Comparison of ENCODE assay signal across 21 cellular contexts in genomic region chr3:75059120-75059519, GRCh38.
DNase-seq lines count a peak whose midpoint lies in the region; ATAC-seq, FAIRE-seq and TF ChIP-seq lines count a peak whose summit lies in the region.
"Had no signal": no experiment of that assay in that cellular context is flagged by ENCODE, and none has a peak within 500 bp of the region (broad histone marks: within the 10 kb centered on the region; RNA-seq: fewer than 3 reads in every experiment).

No MANE protein-coding gene starts in this region.

- TF ChIP-seq EP300 in GM12878 (IDR thresholded peaks at IDR 0.05; ENCODE audit: borderline replicate concordance in 1 of 2, control insufficient read depth in 1 of 2, low read depth in 2 of 2, low read length in 2 of 2), result no peak

- H3K79me2 ChIP-seq in GM12878 (ENCODE audit: control insufficient read depth, insufficient read depth, low read length), result no peaks in the 10 kb centered on the region

- H3K4me3 ChIP-seq in GM12878 (no peak overlapping the region), epithelial cell of esophagus (ENCODE audit: low read length) (no peak overlapping the region)
- H3K4me3 ChIP-seq: BLaER1, GM23248 had no signal

- DNase-seq in NCI-H82 (lab: John Stamatoyannopoulos, UW) (peak; percentile 10), NCI-H82 treated with DMSO at 0.1 percent for 48 hours (lab: John Stamatoyannopoulos, UW; ENCODE audit: unreplicated experiment) (no peak), GM12878 (ENCODE audit: low read depth, low spot score) (no peak), epithelial cell of esophagus (ENCODE audit: low read depth) (peak; percentile 27), amniotic stem cell (lab: John Stamatoyannopoulos, UW) (no peak)
- DNase-seq: Caco-2; CD4-positive, CD25-positive, alpha-beta regulatory T cell; CD8-positive, alpha-beta T cell; DMS153; DND-41; GM23248; H9 had no signal

- no peak overlapping the region for H3K9ac ChIP-seq in GM12878 (ENCODE audit: control insufficient read depth, insufficient read depth, low read length)
- H3K9ac ChIP-seq: BLaER1, GM23248 had no signal

- TF ChIP-seq RAD21 in GM12878 (IDR thresholded peaks at IDR 0.05; ENCODE audit: insufficient read depth, low read depth, low read length), result no peak

- in situ Hi-C loops in GM12878 (cut with MboI), result no loop called here

- no TSS peak for BruUV-seq in GM12878 (replicated peaks; lab: Mats Ljungman, UMichigan)

- no peak for TF ChIP-seq POLR2A in GM12878 (IDR thresholded peaks at IDR 0.05; ENCODE audit: low read depth, low read length)

- POLR2A ChIA-PET in GM12878 (lab: Charles Lee), result no interaction called here

- peak; percentile 93 for ATAC-seq in GM12878
- no peak for ATAC-seq in GM21367 (IDR thresholded peaks at IDR 0.05; ENCODE audit: unreplicated experiment)
- ATAC-seq in GM19397 (IDR thresholded peaks at IDR 0.05; ENCODE audit: unreplicated experiment), result no peak
- ATAC-seq: CD8-positive, alpha-beta T cell; HCT116 had no signal

- WGBS in GM12878 (ENCODE audit: insufficient coverage, insufficient replicate concordance, low lambda C conversion rate, missing lambda C conversion rate), result 0% methylated on average over 1 of the region's 1 CpG

- CTCF ChIA-PET in GM12878 (lab: Yijun Ruan, JAX), result no interaction called here

- no peaks in the 10 kb centered on the region for H3K9me3 ChIP-seq in GM12878 (replicated peaks; ENCODE audit: control insufficient read depth, insufficient read depth, low read length)
- H3K9me3 ChIP-seq: BLaER1, Caco-2 had no signal

- no peak overlapping the region for H3K4me2 ChIP-seq in GM12878 (ENCODE audit: control insufficient read depth, insufficient read depth)
- H3K4me2 ChIP-seq: BLaER1 had no signal

- RAD21 ChIA-PET in GM12878 (lab: Charles Lee; ENCODE audit: unreplicated experiment), result interaction anchor here (1.6 kb wide), 1 partner anchor 9 kb away, joined by 4 read pairs; no protein-coding TSS in a partner anchor

- FAIRE-seq in GM12878 (lab: Jason Lieb, UNC), result no peak
- FAIRE-seq: A204.1, G401.6, GM19239 had no signal

- H3K36me3 ChIP-seq in GM12878 (ENCODE audit: control insufficient read depth in 2 of 2, insufficient read depth in 2 of 2, low read length in 1 of 2), result no peaks in the 10 kb centered on the region
- H3K36me3 ChIP-seq: BLaER1 had no signal

- no peak overlapping the region for H2AFZ ChIP-seq in GM12878 (ENCODE audit: control insufficient read depth, low read depth, low read length)
- H2AFZ ChIP-seq: GM23248 had no signal

- no peak overlapping the region for H3K27ac ChIP-seq in GM12878 (ENCODE audit: control insufficient read depth, insufficient read depth)
- H3K27ac ChIP-seq: 22Rv1, BLaER1, C4-2B, GM23248 had no signal

- no peaks in the 10 kb centered on the region for H3K27me3 ChIP-seq in GM12878 (replicated peaks in 1 of 2; ENCODE audit: control insufficient read depth in 2 of 2, insufficient read depth in 2 of 2, low read length in 1 of 2)
- H3K27me3 ChIP-seq: BLaER1 had no signal

- TF ChIP-seq CTCF in GM12878 (IDR thresholded peaks at IDR 0.05 in 2 of 3, conservative IDR thresholded peaks at IDR 0.05 in 1 of 3; ENCODE audit: control insufficient read depth in 2 of 3, extremely low read depth in 1 of 3, insufficient read depth in 1 of 3, low read depth in 3 of 3, low read length in 3 of 3) (no peak), epithelial cell of esophagus (IDR thresholded peaks at IDR 0.05; ENCODE audit: insufficient read depth, low read depth, low read length, missing control alignments) (no peak)

- intact Hi-C loops in GM12878 (cut with micrococcal nuclease; ENCODE audit: unreplicated experiment), result no loop called here

- no peaks in the 10 kb centered on the region for H4K20me1 ChIP-seq in GM12878 (ENCODE audit: control insufficient read depth, insufficient read depth)
- H4K20me1 ChIP-seq: BLaER1 had no signal

- SMC1A ChIA-PET in GM12878 (lab: Charles Lee; ENCODE audit: uncharacterized antibody, unreplicated experiment), result interaction anchor here (0.6 to 0.8 kb wide), 2 partner anchors 113 to 407 kb away, joined by 3 read pairs; no protein-coding TSS in a partner anchor

- no peaks in the 10 kb centered on the region for H3K4me1 ChIP-seq in GM12878 (ENCODE audit: control insufficient read depth, insufficient read depth, low read length)
- H3K4me1 ChIP-seq: Caco-2 had no signal

TF ChIP-seq in GM12878, 131 proteins besides CTCF, POLR2A, EP300 and RAD21:
- TF ChIP-seq EZH2 (IDR thresholded peaks at IDR 0.05; ENCODE audit: borderline replicate concordance, control insufficient read depth, low read depth, low read length), result no peak
- TF ChIP-seq MTA2 (IDR thresholded peaks at IDR 0.05; ENCODE audit: low read depth), result peak; percentile 77
- TF ChIP-seq ZNF274 (IDR thresholded peaks at IDR 0.05; ENCODE audit: insufficient read depth, insufficient read length), result no peak
- 0 out of 4 replicates have a peak, but pooled peaks have one; percentile 10 to 29 for TF ChIP-seq IKZF2 (IDR thresholded peaks at IDR 0.05)
- TF ChIP-seq BCL3 (IDR thresholded peaks at IDR 0.05; ENCODE audit: borderline replicate concordance, insufficient read depth, low read depth, low read length, poor library complexity, severe bottlenecking), result no peak

Comparison
In these comparisons a context has a peak if more than half of its experiments do, and no peak if none do; other contexts are left out.
1. DNase-seq: peak in NCI-H82 (single experiment) and epithelial cell of esophagus (single experiment); none in NCI-H82 treated with DMSO at 0.1 percent for 48 hours (single experiment), GM12878 (single experiment) and amniotic stem cell (single experiment).